9 cellular contexts compared by ENCODE assay signal in the genomic region with DNA sequence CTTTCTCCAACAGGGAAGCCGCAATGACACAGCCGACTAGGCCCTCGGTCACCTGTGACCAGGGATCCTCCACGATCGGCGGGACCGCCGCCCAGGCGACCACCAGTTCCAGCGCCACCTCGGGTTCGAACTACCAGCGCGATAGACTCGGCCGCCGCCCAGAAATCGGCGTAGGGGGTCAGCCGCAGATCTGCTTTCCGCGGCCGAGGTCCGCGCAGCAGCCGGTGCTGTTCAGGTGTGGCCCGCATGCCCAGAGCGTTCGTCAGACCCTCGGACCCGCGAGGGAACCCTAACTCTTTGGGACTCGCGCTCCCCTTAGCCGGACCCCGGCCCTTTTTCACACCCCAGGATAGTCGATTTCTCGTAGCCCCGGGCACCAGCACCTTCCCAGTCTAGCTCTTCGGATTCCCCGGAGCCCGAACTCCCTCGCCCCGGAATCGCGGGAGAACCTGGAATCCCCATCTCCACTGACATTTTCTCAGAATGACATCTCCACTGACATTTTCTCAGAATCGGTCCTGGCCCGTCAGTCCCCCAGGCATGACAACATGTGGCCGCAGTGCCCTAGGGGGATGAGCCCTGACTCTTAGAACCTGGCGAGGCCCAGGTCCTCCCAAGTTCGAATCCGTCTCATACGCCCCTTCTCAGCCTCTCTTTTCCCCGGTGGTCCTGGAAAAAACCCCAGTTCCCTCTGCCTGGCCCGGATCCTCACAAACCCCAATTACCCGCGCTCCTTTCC. TPM values are rescaled to one million over a fixed set of nuclear protein-coding genes. Genes with fewer than 3 reads are reported as not detected.
DNase-seq lines count a peak whose midpoint lies in the region; ATAC-seq, FAIRE-seq and TF ChIP-seq lines count a peak whose summit lies in the region.
"Had no signal": no experiment of that assay in that cellular context is flagged by ENCODE, and none has a peak within 500 bp of the region (broad histone marks: within the 10 kb centered on the region; RNA-seq: fewer than 3 reads in every experiment).

No MANE protein-coding gene starts in this region.

- H3K27ac ChIP-seq in mesodermal cell (ENCODE audit: low read depth, low read length, severe bottlenecking) (no peak overlapping the region), tibial artery (no peak overlapping the region)

- peak overlapping the region; percentile 73 for H3K4me3 Mint-ChIP-seq in activated naive CD4-positive, alpha-beta T cell treated with anti-CD3 and anti-CD28 coated beads for 36 hours

- peaks cover 18% of the 10 kb centered on the region for H3K4me1 Mint-ChIP-seq in activated naive CD4-positive, alpha-beta T cell treated with anti-CD3 and anti-CD28 coated beads for 36 hours (ENCODE audit: low read depth)

- peaks cover 33% of the 10 kb centered on the region for H3K27me3 Mint-ChIP-seq in activated naive CD4-positive, alpha-beta T cell treated with anti-CD3 and anti-CD28 coated beads for 36 hours (ENCODE audit: low read depth)

- CTCF ChIA-PET in activated naive CD4-positive, alpha-beta T cell treated with anti-CD3 and anti-CD28 coated beads for 36 hours (lab: Charles Lee), result interaction anchor here (6.5 kb wide), 1 partner anchor 71 kb away, joined by 58 read pairs; a partner anchor contains a TSS

- H3K36me3 ChIP-seq in bronchial epithelial cell (ENCODE audit: control insufficient read depth, insufficient read depth, low read length) (no peaks in the 10 kb centered on the region), mesodermal cell (ENCODE audit: control insufficient read depth, insufficient read depth, low read length) (no peaks in the 10 kb centered on the region), tibial artery (no peaks in the 10 kb centered on the region)

- H3K9me3 Mint-ChIP-seq in activated naive CD4-positive, alpha-beta T cell treated with anti-CD3 and anti-CD28 coated beads for 36 hours, result no peaks in the 10 kb centered on the region

- H3K27ac Mint-ChIP-seq in activated naive CD4-positive, alpha-beta T cell treated with anti-CD3 and anti-CD28 coated beads for 36 hours, result no peak overlapping the region

- WGBS in mesodermal cell (ENCODE audit: insufficient coverage in 2 of 2), 2 experiments, result 48 to 51% methylated on average over 46 to 54 of the region's 57 CpGs

- H3K4me3 ChIP-seq in bronchial epithelial cell (ENCODE audit: low read depth, low read length) (peak overlapping the region; percentile 45), mesodermal cell (ENCODE audit: extremely low read depth, insufficient read depth, low read length, poor library complexity, severe bottlenecking) (peak overlapping the region; percentile 57), tibial artery (peak overlapping the region; percentile 50 to 59)

- peaks cover 2% of the 10 kb centered on the region for H3K27me3 ChIP-seq in bronchial epithelial cell (ENCODE audit: control insufficient read depth, insufficient read depth, low read length)
- peaks cover 0 to 5% of the 10 kb centered on the region in 2 donors for H3K27me3 ChIP-seq in tibial artery

- DNase-seq in activated naive CD4-positive, alpha-beta T cell treated with anti-CD3 and anti-CD28 coated beads for 36 hours, result no peak
- no peak for DNase-seq in activated naive CD4-positive, alpha-beta T cell treated with anti-CD3 and anti-CD28 coated beads, Interleukin-2, amount 50 U/mL, for 16 hours
- DNase-seq in bronchial epithelial cell (ENCODE audit: low read depth), result no peak
- no peak for DNase-seq in tibial artery
- DNase-seq in activated CD8-positive, alpha-beta memory T cell treated with anti-CD3 and anti-CD28 coated beads for 24 hours, result no peak
- no peak for DNase-seq in NCI-H2107 (lab: John Stamatoyannopoulos, UW)

- FAIRE-seq in bronchial epithelial cell (lab: Jason Lieb, UNC), result no peak

- H3K9me3 ChIP-seq in mesodermal cell (ENCODE audit: control insufficient read depth, low read length) (no peaks in the 10 kb centered on the region), tibial artery (no peaks in the 10 kb centered on the region)

- no peaks in the 10 kb centered on the region for H3K36me3 Mint-ChIP-seq in activated naive CD4-positive, alpha-beta T cell treated with anti-CD3 and anti-CD28 coated beads for 36 hours (ENCODE audit: low read depth)

- no peak for TF ChIP-seq CTCF in bronchial epithelial cell (IDR thresholded peaks at IDR 0.05; ENCODE audit: insufficient read depth, low read length, severe bottlenecking)
- TF ChIP-seq CTCF in tibial artery (IDR thresholded peaks at IDR 0.05), result no peak

- H3K4me1 ChIP-seq in mesodermal cell (ENCODE audit: control insufficient read depth, insufficient read depth, low read length, poor library complexity, severe bottlenecking) (no peaks in the 10 kb centered on the region), tibial artery (peaks cover 0 to 16% (median 4%) of the 10 kb centered on the region in 4 donors)

- ATAC-seq in GM21737 (IDR thresholded peaks at IDR 0.05; ENCODE audit: unreplicated experiment), result no peak
- ATAC-seq: HCT116 had no signal

- intact Hi-C loops in activated naive CD4-positive, alpha-beta T cell treated with anti-CD3 and anti-CD28 coated beads for 36 hours (cut with micrococcal nuclease), result no loop called here
- intact Hi-C loops in tibial artery (cut with DNase I; ENCODE audit: low total_unique reads), result no loop called here

RNA-seq across cellular contexts. Expression of a gene that starts 0.4 kb away (rescaled TPM):
- total RNA-seq in activated naive CD4-positive, alpha-beta T cell treated with anti-CD3 and anti-CD28 coated beads for 36 hours, result not detected
- not detected in 2 replicates for total RNA-seq in bronchial epithelial cell
- polyA plus RNA-seq in mesodermal cell (2013, experiment 1 of 2), result not detected
- polyA plus RNA-seq in mesodermal cell (2013, experiment 2 of 2), result not detected

RNA-seq across cellular contexts. Expression of a gene that starts 19.5 kb away (rescaled TPM):
- total RNA-seq in activated naive CD4-positive, alpha-beta T cell treated with anti-CD3 and anti-CD28 coated beads for 36 hours, result under 1 TPM; 0.36 to 0.57 TPM
- under 0.01 TPM in 1 of 2 replicates, not detected in the other for total RNA-seq in bronchial epithelial cell
- 0.41 TPM for polyA plus RNA-seq in mesodermal cell (2013, experiment 1 of 2)
- polyA plus RNA-seq in mesodermal cell (2013, experiment 2 of 2), result 0.30 TPM

RNA-seq across cellular contexts. Expression of a gene that starts 59.5 kb away (rescaled TPM):
- 10 to 100 TPM; 28.1 to 30.2 TPM for total RNA-seq in activated naive CD4-positive, alpha-beta T cell treated with anti-CD3 and anti-CD28 coated beads for 36 hours
- total RNA-seq in bronchial epithelial cell, result 31.5 and 38.2 TPM in 2 replicates
- polyA plus RNA-seq in mesodermal cell (2013, experiment 1 of 2), result 10.8 TPM
- polyA plus RNA-seq in mesodermal cell (2013, experiment 2 of 2), result 9.8 TPM
